In genomic region chr3:197659144-197659543, GRCh38 we compare ENCODE assay signal across 8 cellular contexts.
DNase-seq lines count a peak whose midpoint lies in the region; ATAC-seq and TF ChIP-seq lines count a peak whose summit lies in the region.
"Not testable (repeated sequence)": the region's sequence is repeated elsewhere in the genome, so short reads cannot be mapped to it uniquely, and the experiment has no call there.

No MANE protein-coding gene starts in this region.

- not testable (repeated sequence) for H3K4me3 Mint-ChIP-seq in activated CD4-positive, alpha-beta T cell treated with anti-CD3 and anti-CD28 coated beads, Interleukin-2, amount 10 ng/mL, durations not matched to agents 24 days and 14 days

- not testable (repeated sequence) for H3K9me3 ChIP-seq in upper lobe of right lung

- H3K27ac Mint-ChIP-seq in activated CD4-positive, alpha-beta T cell treated with anti-CD3 and anti-CD28 coated beads, Interleukin-2, amount 10 ng/mL, durations not matched to agents 24 days and 14 days: peak overlapping the region; percentile 67

- TF ChIP-seq CTCF in upper lobe of right lung (IDR thresholded peaks at IDR 0.05): not testable (repeated sequence)

- ATAC-seq in GM18511 (IDR thresholded peaks at IDR 0.05; ENCODE audit: unreplicated experiment): peak; percentile 77
- ATAC-seq in GM19324 (IDR thresholded peaks at IDR 0.05; ENCODE audit: low FRiP score, unreplicated experiment): peak; percentile 48
- ATAC-seq in GM21515 (IDR thresholded peaks at IDR 0.05; ENCODE audit: unreplicated experiment): peak; percentile 60
- ATAC-seq in HG02763 (IDR thresholded peaks at IDR 0.05; ENCODE audit: unreplicated experiment): peak; percentile 43
- ATAC-seq in HG03095 (IDR thresholded peaks at IDR 0.05; ENCODE audit: unreplicated experiment): peak; percentile 79
- ATAC-seq in HG03469 (IDR thresholded peaks at IDR 0.05; ENCODE audit: unreplicated experiment): peak; percentile 46
- ATAC-seq in upper lobe of right lung: not testable (repeated sequence)

- not testable (repeated sequence) for H3K27me3 ChIP-seq in upper lobe of right lung

- not testable (repeated sequence) for DNase-seq in activated CD4-positive, alpha-beta T cell treated with anti-CD3 and anti-CD28 coated beads, Interleukin-2, amount 10 ng/mL, durations not matched to agents 24 days and 14 days
- DNase-seq in upper lobe of right lung: peak; percentile 32

- not testable (repeated sequence) for H3K4me1 ChIP-seq in upper lobe of right lung

- H3K36me3 ChIP-seq in upper lobe of right lung: not testable (repeated sequence)

- H3K4me3 ChIP-seq in upper lobe of right lung: not testable (repeated sequence)

- not testable (repeated sequence) for H3K27ac ChIP-seq in upper lobe of right lung

- H3K4me1 Mint-ChIP-seq in activated CD4-positive, alpha-beta T cell treated with anti-CD3 and anti-CD28 coated beads, Interleukin-2, amount 10 ng/mL, durations not matched to agents 24 days and 14 days: peaks cover 15% of the 10 kb centered on the region

- intact Hi-C loops in activated CD4-positive, alpha-beta T cell treated with anti-CD3 and anti-CD28 coated beads, Interleukin-2, amount 10 ng/mL, durations not matched to agents 24 days and 14 days (cut with micrococcal nuclease); upper lobe of right lung (cut with DNase I): not testable (repeated sequence)

- H3K36me3 Mint-ChIP-seq in activated CD4-positive, alpha-beta T cell treated with anti-CD3 and anti-CD28 coated beads, Interleukin-2, amount 10 ng/mL, durations not matched to agents 24 days and 14 days (ENCODE audit: low read depth): not testable (repeated sequence)

- H3K9me3 Mint-ChIP-seq in activated CD4-positive, alpha-beta T cell treated with anti-CD3 and anti-CD28 coated beads, Interleukin-2, amount 10 ng/mL, durations not matched to agents 24 days and 14 days: not testable (repeated sequence)

- H3K27me3 Mint-ChIP-seq in activated CD4-positive, alpha-beta T cell treated with anti-CD3 and anti-CD28 coated beads, Interleukin-2, amount 10 ng/mL, durations not matched to agents 24 days and 14 days: not testable (repeated sequence)
